ENCODE assay signal across 8 cellular contexts in genomic region chr19:51365211-51366049, GRCh38. TPM values are rescaled to one million over a fixed set of nuclear protein-coding genes. Genes with fewer than 3 reads are reported as not detected.
A peak's percentile ranks its signal among the peaks of the same experiment; 100 is the strongest.
DNase-seq lines count a peak whose midpoint lies in the region; ATAC-seq, FAIRE-seq and TF ChIP-seq lines count a peak whose summit lies in the region.

No MANE protein-coding gene starts in this region.

- H3K9me3 ChIP-seq in HUES48 (ENCODE audit: control insufficient read depth, insufficient read depth, low read length) (no peaks in the 10 kb centered on the region), pancreas (no peaks in the 10 kb centered on the region)

- H3K36me3 ChIP-seq in HUES48 (ENCODE audit: control insufficient read depth, insufficient read depth, low read length) (no peaks in the 10 kb centered on the region), pancreas (no peaks in the 10 kb centered on the region)

- H3K4me3 ChIP-seq in HUES48 (ENCODE audit: low read depth, low read length) (peak overlapping the region; percentile 90), pancreas (peak overlapping the region; percentile 48 to 81 (median 59))

- peaks cover 5 to 9% of the 10 kb centered on the region in 2 donors for H3K36me3 Mint-ChIP-seq in activated T-cell treated with anti-CD3 and anti-CD28 coated beads, Interleukin-2, amount 50 U/mL, for 72 hours (ENCODE audit: insufficient read depth in 2 of 2)

- H3K27me3 ChIP-seq in HUES48 (ENCODE audit: control insufficient read depth, insufficient read depth, low read length) = no peaks in the 10 kb centered on the region
- no peaks in the 10 kb centered on the region for H3K27me3 ChIP-seq in pancreas

- no peaks in the 10 kb centered on the region for H3K27me3 Mint-ChIP-seq in activated T-cell treated with anti-CD3 and anti-CD28 coated beads, Interleukin-2, amount 50 U/mL, for 72 hours (ENCODE audit: low read depth)

- DNase-seq in CD1c-positive myeloid dendritic cell (ENCODE audit: extremely low spot score) (peak; percentile 19), glomerular visceral epithelial cell (ENCODE audit: extremely low spot score) (peak; percentile 40), pancreas (peak in 2 of 6 donors; percentile 30 to 41), GM19240 (ENCODE audit: insufficient read length, low spot score) (no peak)
- no peak for DNase-seq in activated T-cell treated with anti-CD3 and anti-CD28 coated beads, Interleukin-2, amount 50 U/mL, for 72 hours

- peak overlapping the region; percentile 98 for H3K27ac Mint-ChIP-seq in activated T-cell treated with anti-CD3 and anti-CD28 coated beads, Interleukin-2, amount 50 U/mL, for 72 hours

- no peaks in the 10 kb centered on the region for H3K9me3 Mint-ChIP-seq in activated T-cell treated with anti-CD3 and anti-CD28 coated beads, Interleukin-2, amount 50 U/mL, for 72 hours

- intact Hi-C loops in pancreas (cut with DNase I) = no loop called here

- 5 to 9% methylated on average over 12 of the region's 12 CpGs for WGBS in pancreas, 2 donors

- peaks cover 21% of the 10 kb centered on the region for H3K4me1 ChIP-seq in HUES48 (ENCODE audit: control insufficient read depth, insufficient read depth, low read length)
- peaks cover 3 to 6% (median 5%) of the 10 kb centered on the region in 3 donors for H3K4me1 ChIP-seq in pancreas

- no peak for ATAC-seq in activated T-cell treated with anti-CD3 and anti-CD28 coated beads, Interleukin-2, amount 50 U/mL, for 72 hours (replicated peaks in 1 of 2)
- ATAC-seq in pancreas (peak in 3 of 4 donors; percentile 0 to 3 (median 2)), HG03571 (IDR thresholded peaks at IDR 0.05; ENCODE audit: unreplicated experiment) (no peak), GM19455 (IDR thresholded peaks at IDR 0.05; ENCODE audit: unreplicated experiment) (no peak)

- peak overlapping the region; percentile 71 for H3K9ac ChIP-seq in HUES48 (ENCODE audit: low read depth, low read length)

- FAIRE-seq in pancreas (lab: Jason Lieb, UNC) = no peak

- H3K4me3 Mint-ChIP-seq in activated T-cell treated with anti-CD3 and anti-CD28 coated beads, Interleukin-2, amount 50 U/mL, for 72 hours = peak overlapping the region; percentile 99

- no peak for TF ChIP-seq CTCF in pancreas (IDR thresholded peaks at IDR 0.05)

- H3K27ac ChIP-seq in HUES48 (ENCODE audit: low read depth, low read length) (peak overlapping the region; percentile 88), pancreas (peak overlapping the region; percentile 93 to 97 (median 96))

- H3K4me1 Mint-ChIP-seq in activated T-cell treated with anti-CD3 and anti-CD28 coated beads, Interleukin-2, amount 50 U/mL, for 72 hours (ENCODE audit: low read depth) = peaks cover 68% of the 10 kb centered on the region

RNA-seq across cellular contexts. Expression of gene ETFB, which starts 0.8 kb away (rescaled TPM):
- total RNA-seq in activated T-cell treated with anti-CD3 and anti-CD28 coated beads, Interleukin-2, amount 50 U/mL, for 72 hours = 100 to 1,000 TPM; 156 to 160 TPM
- 10 to 100 TPM; 34.0 to 50.2 (median 45.0) TPM for total RNA-seq in pancreas
- 10 to 100 TPM; 56.3 to 77.4 TPM for polyA plus RNA-seq in pancreas

RNA-seq across cellular contexts. Expression of gene CLDND2, which starts 3.4 kb away (rescaled TPM):
- total RNA-seq in activated T-cell treated with anti-CD3 and anti-CD28 coated beads, Interleukin-2, amount 50 U/mL, for 72 hours = 10 to 100 TPM; 14.0 to 14.9 TPM
- 1 to 10 TPM in 1 of 6 donors, under 1 TPM in 4, not detected in 1; 0.46 to 1.5 (median 0.61) TPM for total RNA-seq in pancreas
- 1 to 10 TPM; 4.3 to 7.7 TPM for polyA plus RNA-seq in pancreas

RNA-seq across cellular contexts. Expression of gene NKG7, which starts 7.0 kb away (rescaled TPM):
- total RNA-seq in activated T-cell treated with anti-CD3 and anti-CD28 coated beads, Interleukin-2, amount 50 U/mL, for 72 hours = 100 to 1,000 TPM; 190 to 261 TPM
- 1 to 10 TPM in 3 of 6 donors, under 1 TPM in 1, not detected in 2; 0.98 to 2.1 (median 1.3) TPM for total RNA-seq in pancreas
- polyA plus RNA-seq in pancreas = under 1 TPM; 0.56 to 0.80 TPM

RNA-seq across cellular contexts. Expression of gene LIM2, which starts 22.3 kb away (rescaled TPM):
- 1 to 10 TPM; 1.0 to 2.0 TPM for total RNA-seq in activated T-cell treated with anti-CD3 and anti-CD28 coated beads, Interleukin-2, amount 50 U/mL, for 72 hours
- total RNA-seq in pancreas = not detected
- polyA plus RNA-seq in pancreas = not detected

RNA-seq across cellular contexts. Expression of gene VSIG10L, which starts 23.5 kb away (rescaled TPM):
- total RNA-seq in activated T-cell treated with anti-CD3 and anti-CD28 coated beads, Interleukin-2, amount 50 U/mL, for 72 hours = 1 to 10 TPM; 6.4 to 7.6 TPM
- total RNA-seq in pancreas = 1 to 10 TPM in 1 of 6 donors, under 1 TPM in 4, not detected in 1; 0.16 to 1.1 (median 0.35) TPM
- polyA plus RNA-seq in pancreas = under 1 TPM; 0.94 to 0.99 TPM

Comparison
In these comparisons a context has a peak if more than half of its experiments do, and no peak if none do; other contexts are left out.
1. DNase-seq: peak in CD1c-positive myeloid dendritic cell (single experiment) and glomerular visceral epithelial cell (single experiment); none in activated T-cell treated with anti-CD3 and anti-CD28 coated beads, Interleukin-2, amount 50 U/mL, for 72 hours (0 of 2) and GM19240 (single experiment).
2. ATAC-seq: peak in pancreas (3 of 4); none in activated T-cell treated with anti-CD3 and anti-CD28 coated beads, Interleukin-2, amount 50 U/mL, for 72 hours (0 of 2), HG03571 (single experiment) and GM19455 (single experiment).
3. RNA of gene CLDND2, which starts 3.4 kb away (total RNA-seq): 14.0 to 14.9 TPM in activated T-cell treated with anti-CD3 and anti-CD28 coated beads, Interleukin-2, amount 50 U/mL, for 72 hours; 0.46 to 1.5 TPM in pancreas; every median in the first group is over 4 times any median in the second.
4. RNA of gene NKG7, which starts 7.0 kb away (total RNA-seq): 190 to 261 TPM in activated T-cell treated with anti-CD3 and anti-CD28 coated beads, Interleukin-2, amount 50 U/mL, for 72 hours; 0.98 to 2.1 TPM in pancreas; every median in the first group is over 10 times any median in the second.